ENCODE assay signal across 7 cellular contexts in the genomic region with DNA sequence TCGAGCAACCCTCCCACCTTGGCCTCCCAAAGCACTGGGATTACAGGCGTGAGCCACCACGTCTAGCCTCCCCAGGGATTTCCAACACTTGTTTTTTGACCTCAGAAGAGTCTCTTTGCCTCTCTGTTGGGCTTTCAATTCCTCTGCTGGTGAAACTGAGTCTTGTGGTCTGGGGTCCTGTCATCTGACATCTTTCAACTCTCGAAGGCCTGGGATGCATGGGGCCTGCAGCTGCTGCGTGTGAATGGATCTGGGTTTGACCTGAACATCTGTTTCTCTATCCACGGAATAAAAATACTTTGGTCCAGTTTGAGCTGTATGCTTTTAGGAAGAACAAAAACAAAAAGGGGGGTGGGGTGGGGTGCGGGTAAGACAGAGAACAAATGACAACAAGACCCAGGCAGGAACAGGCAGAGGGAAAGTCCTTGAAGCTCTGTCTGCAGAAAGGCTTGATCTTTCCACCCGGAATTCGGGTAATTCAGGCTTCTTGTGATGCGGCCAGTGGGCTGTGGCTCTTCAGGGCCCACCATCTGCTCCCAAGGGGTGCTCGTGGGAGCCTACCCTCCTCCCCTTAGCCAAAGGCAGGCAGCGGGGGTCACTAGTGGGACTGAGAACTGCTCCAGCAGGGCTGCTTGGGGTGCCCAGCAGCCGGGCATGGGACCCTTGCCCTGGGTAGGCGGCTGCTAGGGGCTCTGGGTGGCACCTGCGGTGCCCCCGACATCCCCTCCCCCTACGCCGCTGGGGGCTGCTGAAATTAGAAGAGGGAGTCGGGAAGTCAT.
DNase-seq lines count a peak whose midpoint lies in the region; ATAC-seq and TF ChIP-seq lines count a peak whose summit lies in the region.

No MANE protein-coding gene starts in this region.

- peaks cover 30 to 77% (median 66%) of the 10 kb centered on the region in 6 donors for H3K4me1 ChIP-seq in spleen

- H3K27ac Mint-ChIP-seq in effector memory CD8-positive, alpha-beta T cell = peak overlapping the region; percentile 90 to 91

- H3K36me3 ChIP-seq in spleen = no peaks in the 10 kb centered on the region

- H3K4me3 Mint-ChIP-seq in effector memory CD8-positive, alpha-beta T cell = peak overlapping the region; percentile 85 to 88

- no peak for TF ChIP-seq CTCF in spleen (IDR thresholded peaks at IDR 0.05 in 8 of 11, conservative IDR thresholded peaks at IDR 0.05 in 3 of 11)
- no peak for TF ChIP-seq CTCF in omental fat pad (IDR thresholded peaks at IDR 0.05)

- H3K4me1 Mint-ChIP-seq in effector memory CD8-positive, alpha-beta T cell (ENCODE audit: low read depth in 2 of 2) = peaks cover 22 to 31% of the 10 kb centered on the region in 2 donors

- no peaks in the 10 kb centered on the region for H3K9me3 ChIP-seq in spleen

- intact Hi-C loops in spleen (cut with DNase I; ENCODE audit: low total_unique reads) = loop anchor here (10.0 kb wide), 1 partner anchor 86 kb away; the partner anchor contains the start of gene HEG1

- no peak for DNase-seq in effector memory CD8-positive, alpha-beta T cell
- DNase-seq in spleen (no peak), DMS79 treated with DMSO at 0.1 percent for 48 hours (lab: John Stamatoyannopoulos, UW) (no peak), NCI-H446 treated with DMSO at 0.1 percent for 48 hours (lab: John Stamatoyannopoulos, UW) (no peak), omental fat pad (ENCODE audit: low spot score) (no peak)

- no peak for TF ChIP-seq POLR2A in spleen (IDR thresholded peaks at IDR 0.05)

- H3K27ac ChIP-seq in spleen = peak overlapping the region; percentile 48 to 86 (median 80)

- ATAC-seq in GM19463 (IDR thresholded peaks at IDR 0.05; ENCODE audit: unreplicated experiment) = peak; percentile 8
- peak; percentile 5 for ATAC-seq in HG03196 (IDR thresholded peaks at IDR 0.05; ENCODE audit: unreplicated experiment)
- ATAC-seq in effector memory CD8-positive, alpha-beta T cell (replicated peaks) = no peak
- ATAC-seq in omental fat pad (ENCODE audit: low FRiP score) = no peak

- H3K4me3 ChIP-seq in spleen = peak overlapping the region in 6 of 8 donors; percentile 14 to 66 (median 37)

- H3K36me3 Mint-ChIP-seq in effector memory CD8-positive, alpha-beta T cell (ENCODE audit: insufficient read depth) = peaks cover 10% of the 10 kb centered on the region

- no peaks in the 10 kb centered on the region for H3K9me3 Mint-ChIP-seq in effector memory CD8-positive, alpha-beta T cell

- no peaks in the 10 kb centered on the region for H3K27me3 ChIP-seq in spleen (replicated peaks in 1 of 7)

- H3K27me3 Mint-ChIP-seq in effector memory CD8-positive, alpha-beta T cell = no peaks in the 10 kb centered on the region

- 37 to 58% (median 47%) methylated on average over 13 to 19 of the region's 19 CpGs for WGBS in spleen, 5 donors

Comparison
In these comparisons a context has a peak if more than half of its experiments do, and no peak if none do; other contexts are left out.
1. ATAC-seq: peak in GM19463 (single experiment) and HG03196 (single experiment); none in effector memory CD8-positive, alpha-beta T cell (single experiment) and omental fat pad (single experiment).